Comparison of ENCODE assay signal across 1 cellular context in the genomic region with DNA sequence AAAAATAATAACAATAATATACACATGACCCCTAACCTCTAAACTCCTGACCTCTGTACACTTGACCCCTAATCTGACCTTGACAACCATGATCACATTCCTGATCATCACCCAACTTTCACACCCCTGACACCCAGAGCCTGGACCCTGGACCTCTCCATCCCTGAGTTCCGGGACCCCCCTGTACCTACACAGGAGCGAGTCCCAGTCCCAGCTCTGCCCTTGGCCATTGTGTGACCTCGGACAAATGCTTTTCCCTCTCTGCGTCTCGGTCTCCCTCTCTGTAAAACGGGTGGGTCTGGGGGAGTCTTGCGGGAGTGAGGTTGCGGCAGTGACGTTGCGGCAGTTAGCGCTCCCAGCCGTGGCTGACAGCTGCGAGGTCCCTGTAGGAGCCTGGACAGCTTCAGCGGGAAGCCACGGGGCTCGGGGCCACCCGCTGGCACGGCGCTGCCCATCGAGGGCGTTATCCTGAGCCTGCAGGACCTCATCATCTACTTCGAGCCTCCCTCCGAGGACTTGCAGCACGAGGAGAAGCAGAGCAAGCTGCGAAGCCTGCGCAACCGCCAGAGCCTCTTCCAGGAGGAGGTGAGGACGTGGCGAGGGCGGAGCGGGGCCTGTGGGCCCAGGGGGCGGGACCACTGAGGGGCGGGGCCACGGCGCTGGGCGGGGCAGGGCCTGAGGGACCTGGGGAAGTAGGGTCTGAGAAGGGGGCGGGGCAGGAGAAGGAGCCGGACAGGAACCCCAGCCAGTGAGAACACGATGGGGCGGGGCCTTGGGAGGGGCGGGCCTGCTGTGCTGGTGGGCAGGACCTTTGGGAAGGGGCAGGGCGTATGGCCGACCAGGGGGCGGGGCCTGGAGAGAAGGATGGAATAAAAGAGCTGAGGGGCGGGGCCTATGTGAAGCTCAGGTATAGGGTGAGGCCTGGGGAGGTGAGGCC.
TF ChIP-seq lines count a peak whose summit lies in the region.

No MANE protein-coding gene starts in this region.

TF ChIP-seq in HEK293, 187 proteins besides CTCF, POLR2A, EP300 and RAD21 (continued from another document):
- TF ChIP-seq ZBTB48 (tag by site-specific recombination; IDR thresholded peaks at IDR 0.05) (no peak), ZNF350 (tag by site-specific recombination; IDR thresholded peaks at IDR 0.05) (peak; percentile 85), ZBTB1 (tag by site-specific recombination; IDR thresholded peaks at IDR 0.05) (no peak), SP7 (tag by site-specific recombination; IDR thresholded peaks at IDR 0.05) (no peak), ZFP3 (tag by site-specific recombination; IDR thresholded peaks at IDR 0.05; ENCODE audit: low read depth) (no peak), ZNF791 (tag by site-specific recombination; IDR thresholded peaks at IDR 0.05) (no peak), SP3 (tag by site-specific recombination; IDR thresholded peaks at IDR 0.05) (peak; percentile 35; the same call in 1 of the 2 replicates), KLF9 (tag by site-specific recombination; IDR thresholded peaks at IDR 0.05; ENCODE audit: low read depth) (peak; percentile 47), ZNF560 (tag by site-specific recombination; IDR thresholded peaks at IDR 0.05; ENCODE audit: borderline replicate concordance) (no peak), KLF8 (tag by site-specific recombination; IDR thresholded peaks at IDR 0.05) (peak; percentile 41; the same call in 1 of the 2 replicates)
- TF ChIP-seq, protein P1, sequence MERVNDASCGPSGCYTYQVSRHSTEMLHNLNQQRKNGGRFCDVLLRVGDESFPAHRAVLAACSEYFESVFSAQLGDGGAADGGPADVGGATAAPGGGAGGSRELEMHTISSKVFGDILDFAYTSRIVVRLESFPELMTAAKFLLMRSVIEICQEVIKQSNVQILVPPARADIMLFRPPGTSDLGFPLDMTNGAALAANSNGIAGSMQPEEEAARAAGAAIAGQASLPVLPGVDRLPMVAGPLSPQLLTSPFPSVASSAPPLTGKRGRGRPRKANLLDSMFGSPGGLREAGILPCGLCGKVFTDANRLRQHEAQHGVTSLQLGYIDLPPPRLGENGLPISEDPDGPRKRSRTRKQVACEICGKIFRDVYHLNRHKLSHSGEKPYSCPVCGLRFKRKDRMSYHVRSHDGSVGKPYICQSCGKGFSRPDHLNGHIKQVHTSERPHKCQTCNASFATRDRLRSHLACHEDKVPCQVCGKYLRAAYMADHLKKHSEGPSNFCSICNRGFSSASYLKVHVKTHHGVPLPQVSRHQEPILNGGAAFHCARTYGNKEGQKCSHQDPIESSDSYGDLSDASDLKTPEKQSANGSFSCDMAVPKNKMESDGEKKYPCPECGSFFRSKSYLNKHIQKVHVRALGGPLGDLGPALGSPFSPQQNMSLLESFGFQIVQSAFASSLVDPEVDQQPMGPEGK (tag by site-specific recombination; IDR thresholded peaks at IDR 0.05) = no peak
